Comparison of ENCODE assay signal across 12 cellular contexts in genomic region chr1:44608141-44608540, GRCh38.
DNase-seq lines count a peak whose midpoint lies in the region; TF ChIP-seq lines count a peak whose summit lies in the region.
"Had no signal": no experiment of that assay in that cellular context is flagged by ENCODE, and none has a peak within 500 bp of the region (broad histone marks: within the 10 kb centered on the region; RNA-seq: fewer than 3 reads in every experiment).

No MANE protein-coding gene starts in this region.

- no peaks in the 10 kb centered on the region for H3K36me3 ChIP-seq in A673 (ENCODE audit: insufficient read depth, low read length, poor library complexity, severe bottlenecking)
- H3K36me3 ChIP-seq in vagina = no peaks in the 10 kb centered on the region
- H3K36me3 ChIP-seq: stomach had no signal

- H3K27ac ChIP-seq in A673 (ENCODE audit: low read depth, low read length, poor library complexity, severe bottlenecking) (no peak overlapping the region), vagina (no peak overlapping the region)
- H3K27ac ChIP-seq: stomach had no signal

- DNase-seq in A673 (ENCODE audit: low spot score) (no peak), OCI-M1 (lab: John Stamatoyannopoulos, UW) (peak; percentile 42), epithelial cell of proximal tubule (ENCODE audit: low read depth) (no peak), HCEC 1CT (no peak), Kasumi-1 (lab: John Stamatoyannopoulos, UW) (no peak), vagina (ENCODE audit: extremely low spot score in 2 of 2) (no peak), NCI-H524 treated with DMSO at 0.1 percent for 48 hours (lab: John Stamatoyannopoulos, UW) (no peak)
- DNase-seq: amniotic stem cell; NCI-H2107; stimulated activated CD4-positive, alpha-beta T cell treated with anti-CD3 and anti-CD28 coated beads, Interleukin-4, amount 100 ng/mL, for 4 hours; stomach had no signal

- BruUV-seq in A673 (replicated peaks; lab: Mats Ljungman, UMichigan) = no TSS peak

- TF ChIP-seq POLR2A in vagina (IDR thresholded peaks at IDR 0.05) = no peak

- H3K9me3 ChIP-seq in A673 (ENCODE audit: low read depth, low read length, poor library complexity, severe bottlenecking) (no peaks in the 10 kb centered on the region), vagina (no peaks in the 10 kb centered on the region)
- H3K9me3 ChIP-seq: stomach had no signal

- H3K4me3 ChIP-seq in A673 (ENCODE audit: low read depth, low read length, poor library complexity, severe bottlenecking) (no peak overlapping the region), epithelial cell of proximal tubule (ENCODE audit: low read depth, low read length) (no peak overlapping the region), vagina (no peak overlapping the region)
- H3K4me3 ChIP-seq: stomach had no signal

- intact Hi-C loops in A673 (cut with micrococcal nuclease; ENCODE audit: unreplicated experiment) (loop anchor here (2.0 kb wide), 1 partner anchor 45 kb away; no protein-coding TSS in a partner anchor), vagina (cut with DNase I) (no loop called here)

- H3K27me3 ChIP-seq in A673 (replicated peaks; ENCODE audit: insufficient read depth, low read depth, low read length, poor library complexity) (no peaks in the 10 kb centered on the region), vagina (no peaks in the 10 kb centered on the region)

- POLR2A ChIA-PET in A673 (lab: Charles Lee; ENCODE audit: low non-redundant PET) = no interaction called here

- CTCF ChIA-PET in A673 (lab: Charles Lee) = interaction anchor here (1.2 kb wide), 1 partner anchor 45 kb away, joined by 5 read pairs; no protein-coding TSS in a partner anchor

- TF ChIP-seq CTCF in A673 (conservative IDR thresholded peaks at IDR 0.05; ENCODE audit: low read depth, low read length) = peak; percentile 51
- TF ChIP-seq CTCF in GM12872 (IDR thresholded peaks at IDR 0.05; ENCODE audit: insufficient read depth, low read depth, low read length) = peak; percentile 51; the same call in 2 of the 3 replicates
- peak; percentile 46 for TF ChIP-seq CTCF in epithelial cell of proximal tubule (conservative IDR thresholded peaks at IDR 0.05; ENCODE audit: low read depth, low read length)
- no peak for TF ChIP-seq CTCF in vagina (IDR thresholded peaks at IDR 0.05)

- H3K4me1 ChIP-seq in A673 (ENCODE audit: insufficient read depth, low read length, poor library complexity, severe bottlenecking) = peaks cover 16% of the 10 kb centered on the region
- no peaks in the 10 kb centered on the region for H3K4me1 ChIP-seq in vagina

Comparison
In these comparisons a context has a peak if more than half of its experiments do, and no peak if none do; other contexts are left out.
1. CTCF ChIP-seq: peak in A673 (single experiment), GM12872 (single experiment) and epithelial cell of proximal tubule (single experiment); none in vagina (0 of 3).